17 cellular contexts compared by ENCODE assay signal in the genomic region with DNA sequence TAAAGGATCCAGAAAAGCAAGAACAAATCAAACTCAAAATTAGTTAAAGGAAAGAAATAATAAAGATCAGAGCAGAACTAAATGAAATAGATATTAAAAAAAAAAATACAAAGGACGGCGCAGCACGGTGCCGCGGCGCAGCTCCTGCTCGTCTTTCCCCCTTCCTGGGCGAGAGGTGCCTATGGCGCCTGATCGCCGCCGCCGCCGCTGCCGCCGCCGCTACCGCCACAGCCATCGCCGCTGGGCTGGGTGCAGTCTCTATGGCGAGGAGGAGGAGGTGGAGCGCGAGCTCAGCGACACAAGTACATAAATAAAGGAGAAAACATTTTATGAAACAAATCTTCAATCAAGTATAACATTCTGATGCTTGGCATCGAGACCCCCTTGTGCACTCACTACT.
DNase-seq lines count a peak whose midpoint lies in the region; ATAC-seq and TF ChIP-seq lines count a peak whose summit lies in the region.
"Had no signal": no experiment of that assay in that cellular context is flagged by ENCODE, and none has a peak within 500 bp of the region (broad histone marks: within the 10 kb centered on the region; RNA-seq: fewer than 3 reads in every experiment).

No MANE protein-coding gene starts in this region.

- H3K36me3 ChIP-seq in HUES64 (ENCODE audit: insufficient read depth, low read length) (no peaks in the 10 kb centered on the region), smooth muscle cell (ENCODE audit: low read depth) (no peaks in the 10 kb centered on the region)
- H3K36me3 ChIP-seq: BLaER1, stomach had no signal

- H3K4me3 ChIP-seq in HUES64 (ENCODE audit: low read length), result peak overlapping the region; percentile 46
- peak overlapping the region; percentile 40 for H3K4me3 ChIP-seq in choroid plexus epithelial cell (ENCODE audit: low read depth, low read length)
- peak overlapping the region; percentile 12 for H3K4me3 ChIP-seq in smooth muscle cell
- H3K4me3 ChIP-seq: BLaER1, stomach had no signal

- peak overlapping the region; percentile 66 for H3K4me2 ChIP-seq in smooth muscle cell
- H3K4me2 ChIP-seq: BLaER1 had no signal

- POLR2A ChIA-PET in activated CD4-positive, alpha-beta T cell treated with anti-CD3 and anti-CD28 coated beads for 36 hours (lab: Charles Lee), result no interaction called here

- H3K4me1 Mint-ChIP-seq in activated CD4-positive, alpha-beta T cell treated with anti-CD3 and anti-CD28 coated beads for 36 hours, result no peaks in the 10 kb centered on the region
- H3K4me1 Mint-ChIP-seq in activated T-helper 1 cell treated with anti-CD3 and anti-CD28 coated beads, Interleukin-12 subunit alpha, Interleukin-12 subunit beta, Interleukin-2, Interleukin-4 antibody, amounts not matched to agents 30 ng/mL and 10 ng/mL and 1 ng/mL, durations not matched to agents 14 hours and 24 hours and 36 hours (ENCODE audit: low read depth), result no peaks in the 10 kb centered on the region

- H2AFZ ChIP-seq in smooth muscle cell (ENCODE audit: low read depth), result peak overlapping the region; percentile 9

- no peaks in the 10 kb centered on the region for H3K79me2 ChIP-seq in smooth muscle cell (ENCODE audit: low read depth)

- H3K9me3 ChIP-seq in HUES64 (ENCODE audit: insufficient read depth, low read depth, low read length) (peaks cover 9% of the 10 kb centered on the region; the same call in 1 of the 2 replicates), smooth muscle cell (replicated peaks; ENCODE audit: low read depth) (peaks cover 10% of the 10 kb centered on the region)

- no peaks in the 10 kb centered on the region for H3K36me3 Mint-ChIP-seq in activated CD4-positive, alpha-beta T cell treated with anti-CD3 and anti-CD28 coated beads for 36 hours (ENCODE audit: low read depth)
- peaks cover 2% of the 10 kb centered on the region for H3K36me3 Mint-ChIP-seq in activated T-helper 1 cell treated with anti-CD3 and anti-CD28 coated beads, Interleukin-12 subunit alpha, Interleukin-12 subunit beta, Interleukin-2, Interleukin-4 antibody, amounts not matched to agents 30 ng/mL and 10 ng/mL and 1 ng/mL, durations not matched to agents 14 hours and 24 hours and 36 hours (ENCODE audit: low read depth)

- H3K9ac ChIP-seq in HUES64 (ENCODE audit: low read depth, low read length) (no peak overlapping the region), smooth muscle cell (ENCODE audit: low read depth) (no peak overlapping the region)
- H3K9ac ChIP-seq: BLaER1 had no signal

- H3K4me1 ChIP-seq in HUES64 (ENCODE audit: insufficient read depth, low read length) (peaks cover 4% of the 10 kb centered on the region; the same call in 1 of the 2 replicates), smooth muscle cell (ENCODE audit: low read depth) (no peaks in the 10 kb centered on the region)
- H3K4me1 ChIP-seq: BLaER1, stomach had no signal

- DNase-seq in choroid plexus epithelial cell (ENCODE audit: low read depth) (no peak), left kidney (ENCODE audit: low read depth, low spot score) (peak; percentile 55), smooth muscle cell (lab: John Stamatoyannopoulos, UW; ENCODE audit: unreplicated experiment) (no peak), GM19238 (ENCODE audit: insufficient read length, low spot score) (no peak)
- no peak for DNase-seq in activated CD4-positive, alpha-beta T cell treated with anti-CD3 and anti-CD28 coated beads for 36 hours
- DNase-seq in activated T-helper 1 cell treated with anti-CD3 and anti-CD28 coated beads, Interleukin-12 subunit alpha, Interleukin-12 subunit beta, Interleukin-2, Interleukin-4 antibody, amounts not matched to agents 30 ng/mL and 10 ng/mL and 1 ng/mL, durations not matched to agents 14 hours and 24 hours and 36 hours (ENCODE audit: low spot score), result no peak
- DNase-seq: activated CD8-positive, alpha-beta T cell treated with anti-CD3 and anti-CD28 coated beads, Interleukin-2, amount 10 ng/mL, durations not matched to agents 7 days and 5 days; activated effector memory CD4-positive, alpha-beta T cell treated with anti-CD3 and anti-CD28 coated beads, Interleukin-2, amount 50 U/mL, for 16 hours; DMS153; HCEC 1CT; Kasumi-1; occipital lobe; OCI-M1; stomach had no signal

- H4K20me1 ChIP-seq in smooth muscle cell (ENCODE audit: low read depth), result no peaks in the 10 kb centered on the region
- H4K20me1 ChIP-seq: BLaER1 had no signal

- H3K27me3 Mint-ChIP-seq in activated CD4-positive, alpha-beta T cell treated with anti-CD3 and anti-CD28 coated beads for 36 hours, result peaks cover 31% of the 10 kb centered on the region
- peaks cover 16% of the 10 kb centered on the region for H3K27me3 Mint-ChIP-seq in activated T-helper 1 cell treated with anti-CD3 and anti-CD28 coated beads, Interleukin-12 subunit alpha, Interleukin-12 subunit beta, Interleukin-2, Interleukin-4 antibody, amounts not matched to agents 30 ng/mL and 10 ng/mL and 1 ng/mL, durations not matched to agents 14 hours and 24 hours and 36 hours (ENCODE audit: insufficient read depth)

- TF ChIP-seq CTCF in choroid plexus epithelial cell (conservative IDR thresholded peaks at IDR 0.05; ENCODE audit: low read depth, low read length) (no peak), smooth muscle cell (IDR thresholded peaks at IDR 0.05; ENCODE audit: borderline replicate concordance, insufficient read depth, poor library complexity, severe bottlenecking) (no peak)

- peaks cover 10% of the 10 kb centered on the region for H3K9me3 Mint-ChIP-seq in activated CD4-positive, alpha-beta T cell treated with anti-CD3 and anti-CD28 coated beads for 36 hours (ENCODE audit: low read depth)
- peaks cover 17% of the 10 kb centered on the region for H3K9me3 Mint-ChIP-seq in activated T-helper 1 cell treated with anti-CD3 and anti-CD28 coated beads, Interleukin-12 subunit alpha, Interleukin-12 subunit beta, Interleukin-2, Interleukin-4 antibody, amounts not matched to agents 30 ng/mL and 10 ng/mL and 1 ng/mL, durations not matched to agents 14 hours and 24 hours and 36 hours

- no peak overlapping the region for H3K4me3 Mint-ChIP-seq in activated CD4-positive, alpha-beta T cell treated with anti-CD3 and anti-CD28 coated beads for 36 hours
- H3K4me3 Mint-ChIP-seq in activated T-helper 1 cell treated with anti-CD3 and anti-CD28 coated beads, Interleukin-12 subunit alpha, Interleukin-12 subunit beta, Interleukin-2, Interleukin-4 antibody, amounts not matched to agents 30 ng/mL and 10 ng/mL and 1 ng/mL, durations not matched to agents 14 hours and 24 hours and 36 hours, result no peak overlapping the region
- H3K4me3 Mint-ChIP-seq: activated CD8-positive, alpha-beta T cell treated with anti-CD3 and anti-CD28 coated beads, Interleukin-2, amount 10 ng/mL, durations not matched to agents 7 days and 5 days had no signal

- WGBS in HUES64, result 74% methylated on average over 21 of the region's 25 CpGs
- WGBS in smooth muscle cell (ENCODE audit: low lambda C conversion rate), result 59% methylated on average over 25 of the region's 25 CpGs

- H3K27ac ChIP-seq in HUES64 (ENCODE audit: low read depth, low read length), result no peak overlapping the region
- no peak overlapping the region for H3K27ac ChIP-seq in smooth muscle cell (ENCODE audit: low read depth)
- H3K27ac ChIP-seq: BLaER1, stomach had no signal

- CTCF ChIA-PET in activated CD4-positive, alpha-beta T cell treated with anti-CD3 and anti-CD28 coated beads for 36 hours (lab: Charles Lee), result no interaction called here

- intact Hi-C loops in activated CD4-positive, alpha-beta T cell treated with anti-CD3 and anti-CD28 coated beads for 36 hours (cut with DNase I, micrococcal nuclease), result no loop called here
- intact Hi-C loops in activated T-helper 1 cell treated with anti-CD3 and anti-CD28 coated beads, Interleukin-12 subunit alpha, Interleukin-12 subunit beta, Interleukin-2, Interleukin-4 antibody, amounts not matched to agents 30 ng/mL and 10 ng/mL and 1 ng/mL, durations not matched to agents 14 hours and 24 hours and 36 hours (cut with micrococcal nuclease), result no loop called here

- peaks cover 26% of the 10 kb centered on the region for H3K27me3 ChIP-seq in HUES64 (ENCODE audit: insufficient read depth, low read length)
- H3K27me3 ChIP-seq in smooth muscle cell (ENCODE audit: low read depth), result no peaks in the 10 kb centered on the region
- H3K27me3 ChIP-seq: BLaER1 had no signal

- H3K27ac Mint-ChIP-seq in activated CD4-positive, alpha-beta T cell treated with anti-CD3 and anti-CD28 coated beads for 36 hours, result no peak overlapping the region
- H3K27ac Mint-ChIP-seq in activated T-helper 1 cell treated with anti-CD3 and anti-CD28 coated beads, Interleukin-12 subunit alpha, Interleukin-12 subunit beta, Interleukin-2, Interleukin-4 antibody, amounts not matched to agents 30 ng/mL and 10 ng/mL and 1 ng/mL, durations not matched to agents 14 hours and 24 hours and 36 hours, result no peak overlapping the region
- H3K27ac Mint-ChIP-seq: activated CD8-positive, alpha-beta T cell treated with anti-CD3 and anti-CD28 coated beads, Interleukin-2, amount 10 ng/mL, durations not matched to agents 7 days and 5 days had no signal

- no peaks in the 10 kb centered on the region for H3F3A ChIP-seq in smooth muscle cell (ENCODE audit: low read depth)

- ATAC-seq in activated CD4-positive, alpha-beta T cell treated with anti-CD3 and anti-CD28 coated beads for 36 hours, result no peak
- no peak for ATAC-seq in HG03108 (IDR thresholded peaks at IDR 0.05; ENCODE audit: unreplicated experiment)
- ATAC-seq: activated CD8-positive, alpha-beta T cell treated with anti-CD3 and anti-CD28 coated beads, Interleukin-2, amount 10 ng/mL, durations not matched to agents 7 days and 5 days had no signal
